ENCODE assay signal across 25 cellular contexts in genomic region chr12:47967461-47968430, GRCh38. TPM values are rescaled to one million over a fixed set of nuclear protein-coding genes. Genes with fewer than 3 reads are reported as not detected.
DNase-seq lines count a peak whose midpoint lies in the region; ATAC-seq, FAIRE-seq and TF ChIP-seq lines count a peak whose summit lies in the region.
"Had no signal": no experiment of that assay in that cellular context is flagged by ENCODE, and none has a peak within 500 bp of the region (broad histone marks: within the 10 kb centered on the region; RNA-seq: fewer than 3 reads in every experiment).

No MANE protein-coding gene starts in this region.

- DNase-seq in Right ventricle myocardium inferior (ENCODE audit: missing footprints) (no peak), heart left ventricle (no peak), choroid plexus epithelial cell (ENCODE audit: low read depth) (peak; percentile 76), hepatic stellate cell (ENCODE audit: low spot score) (peak; percentile 67), stromal cell of bone marrow (ENCODE audit: low read depth) (peak; percentile 43), kidney tubule cell (ENCODE audit: low spot score) (no peak), RCC 7860 (ENCODE audit: low spot score) (no peak), progenitor cell of endocrine pancreas (ENCODE audit: low spot score, unreplicated experiment) (no peak)
- DNase-seq: 8988T; activated CD4-positive, alpha-beta T cell treated with anti-CD3 and anti-CD28 coated beads, Interleukin-2, amount 50 U/mL, for 1 hour; cortex of kidney; mammary epithelial cell; NCI-H526; nucleus accumbens; upper lobe of left lung had no signal

- no peaks in the 10 kb centered on the region for H3K27me3 ChIP-seq in heart left ventricle
- H3K27me3 ChIP-seq: BLaER1, upper lobe of left lung had no signal

- no peak overlapping the region for H3K4me3 Mint-ChIP-seq in progenitor cell of endocrine pancreas (ENCODE audit: low read depth)
- H3K4me3 Mint-ChIP-seq: T-helper 2 cell treated with Interferon-gamma antibody and Interleukin-4, amounts not matched to agents 5 μg/mL and 100 μg/mL, for 36 hours had no signal

- H3K4me3 ChIP-seq in heart left ventricle (no peak overlapping the region), choroid plexus epithelial cell (ENCODE audit: low read depth, low read length) (no peak overlapping the region)
- H3K4me3 ChIP-seq: BLaER1, upper lobe of left lung had no signal

- H3K9me3 ChIP-seq in heart left ventricle = no peaks in the 10 kb centered on the region
- H3K9me3 ChIP-seq: BLaER1, upper lobe of left lung had no signal

- H3K4me1 ChIP-seq in heart left ventricle = peaks cover 0 to 52% (median 21%) of the 10 kb centered on the region in 12 donors

- H3K27ac Mint-ChIP-seq in progenitor cell of endocrine pancreas = no peak overlapping the region
- H3K27ac Mint-ChIP-seq: T-helper 2 cell treated with Interferon-gamma antibody and Interleukin-4, amounts not matched to agents 5 μg/mL and 100 μg/mL, for 36 hours had no signal

- ATAC-seq in Right ventricle myocardium inferior (peak; percentile 21), heart left ventricle (no peak)
- ATAC-seq: SK-N-SH treated with all-trans-retinoic acid at 6 μM for 48 hours had no signal

- WGBS in heart left ventricle, 4 donors = 41 to 49% (median 42%) methylated on average over 5 of the region's 5 CpGs

- TF ChIP-seq CTCF in heart left ventricle (IDR thresholded peaks at IDR 0.05) (no peak), choroid plexus epithelial cell (conservative IDR thresholded peaks at IDR 0.05; ENCODE audit: low read depth, low read length) (no peak), progenitor cell of endocrine pancreas (IDR thresholded peaks at IDR 0.05; ENCODE audit: unreplicated experiment) (no peak)

- H3K9me3 Mint-ChIP-seq in progenitor cell of endocrine pancreas (ENCODE audit: low read depth) = no peaks in the 10 kb centered on the region
- H3K9me3 Mint-ChIP-seq: T-helper 2 cell treated with Interferon-gamma antibody and Interleukin-4, amounts not matched to agents 5 μg/mL and 100 μg/mL, for 36 hours had no signal

- H3K36me3 ChIP-seq in heart left ventricle = peaks cover 0 to 30% (median 8%) of the 10 kb centered on the region in 9 donors

- FAIRE-seq in RCC 7860 (lab: Jason Lieb, UNC) = no peak
- FAIRE-seq: GM18507, H54, keratinocyte had no signal

- TF ChIP-seq POLR2A in heart left ventricle (IDR thresholded peaks at IDR 0.05) = no peak

- H3K27ac ChIP-seq in heart left ventricle = peak overlapping the region in 5 of 12 donors; percentile 5 to 57 (median 29)
- H3K27ac ChIP-seq: BLaER1, RWPE1, VCaP had no signal

- intact Hi-C loops in Right ventricle myocardium inferior (cut with DNase I) = loop anchor here (5.0 to 10.0 kb wide), 2 partner anchors 55 to 253 kb away; no protein-coding TSS in a partner anchor
- intact Hi-C loops in heart left ventricle (cut with DNase I) = loop anchor here in 6 of 10 donors (10.0 kb wide), 4 partner anchors 57 to 253 kb away; partner anchors contain the start of gene ASB8 (in 1 of the 6)

- peaks cover 13% of the 10 kb centered on the region for H3K27me3 Mint-ChIP-seq in progenitor cell of endocrine pancreas

- peaks cover 12% of the 10 kb centered on the region for H3K36me3 Mint-ChIP-seq in progenitor cell of endocrine pancreas (ENCODE audit: insufficient read depth)

- peaks cover 10% of the 10 kb centered on the region for H3K4me1 Mint-ChIP-seq in progenitor cell of endocrine pancreas (ENCODE audit: low read depth)

RNA-seq across cellular contexts. Expression of gene TMEM106C, which starts 4.3 kb away (rescaled TPM):
- total RNA-seq in Right ventricle myocardium inferior = 45.6 TPM
- 10 to 100 TPM; 39.3 to 66.6 (median 50.0) TPM for total RNA-seq in heart left ventricle
- polyA plus RNA-seq in heart left ventricle = 10 to 100 TPM; 23.0 to 63.9 TPM
- total RNA-seq in progenitor cell of endocrine pancreas = 76.1 and 83.9 TPM in 2 replicates

RNA-seq across cellular contexts. Expression of gene COL2A1, which starts 36.5 kb away (rescaled TPM):
- total RNA-seq in Right ventricle myocardium inferior = not detected
- total RNA-seq in heart left ventricle = under 1 TPM in 2 of 9 donors, not detected in 7; 0.05 to 0.39 TPM
- under 1 TPM in 1 of 2 donors, not detected in 1; 0.04 TPM for polyA plus RNA-seq in heart left ventricle
- total RNA-seq in progenitor cell of endocrine pancreas = 424 and 446 TPM in 2 replicates
- total RNA-seq: renal cortical epithelial cell, subcutaneous adipose tissue had no signal

Comparison
In these comparisons a context has a peak if more than half of its experiments do, and no peak if none do; other contexts are left out.
1. DNase-seq: peak in choroid plexus epithelial cell (single experiment), hepatic stellate cell (single experiment) and stromal cell of bone marrow (single experiment); none in Right ventricle myocardium inferior (single experiment), heart left ventricle (0 of 5), kidney tubule cell (single experiment), RCC 7860 (single experiment) and progenitor cell of endocrine pancreas (single experiment).
2. RNA of gene COL2A1, which starts 36.5 kb away (total RNA-seq): 424 to 446 TPM in progenitor cell of endocrine pancreas; not detected in Right ventricle myocardium inferior (single experiment) and 0.05 to 0.39 TPM in heart left ventricle; every median in the first group is over 100 times any median in the second.